In genomic region chr20:63956664-63957003, GRCh38 we compare ENCODE assay signal across 8 cellular contexts. TPM values are rescaled to one million over a fixed set of nuclear protein-coding genes. Genes with fewer than 3 reads are reported as not detected.
DNase-seq lines count a peak whose midpoint lies in the region; ATAC-seq and TF ChIP-seq lines count a peak whose summit lies in the region.

No MANE protein-coding gene starts in this region.

- H3K36me3 Mint-ChIP-seq in activated B cell treated with CpG ODN at 0.5 μM for 24 hours (ENCODE audit: low read depth) (peaks cover 5% of the 10 kb centered on the region), immature natural killer cell (no peaks in the 10 kb centered on the region)

- in situ Hi-C loops in HAP-1 (cut with MboI; ENCODE audit: low sequenced_read_pairs) = no loop called here

- no peak for TF ChIP-seq CTCF in activated B cell treated with CpG ODN at 0.5 μM for 24 hours (IDR thresholded peaks at IDR 0.05)

- peak overlapping the region; percentile 26 for H3K4me3 ChIP-seq in HAP-1

- H3K27ac Mint-ChIP-seq in activated B cell treated with CpG ODN at 0.5 μM for 24 hours (peak overlapping the region; percentile 85), immature natural killer cell (peak overlapping the region in 5 of 6 donors; percentile 28 to 76 (median 59))

- POLR2A ChIA-PET in activated B cell treated with CpG ODN at 0.5 μM for 24 hours (lab: Charles Lee) = interaction anchor here (0.7 to 2.2 kb wide), 15 partner anchors 12 to 436 kb away, joined by 3 to 17 read pairs (median 7); partner anchors contain the start of genes ARFRP1, DNAJC5, GMEB2 and PPDPF

- peak; percentile 27 for DNase-seq in CD1c-positive myeloid dendritic cell (ENCODE audit: extremely low spot score)
- no peak for DNase-seq in HAP-1 (ENCODE audit: low spot score in 2 of 2)
- DNase-seq in activated B cell treated with CpG ODN at 0.5 μM for 24 hours = no peak
- no peak for DNase-seq in immature natural killer cell
- no peak for DNase-seq in middle frontal gyrus (ENCODE audit: extremely low spot score, low spot score)
- no peak for DNase-seq in NCI-H1417 treated with DMSO at 0.1 percent for 48 hours (lab: John Stamatoyannopoulos, UW)

- peak overlapping the region; percentile 87 for H3K4me3 Mint-ChIP-seq in activated B cell treated with CpG ODN at 0.5 μM for 24 hours
- peak overlapping the region; percentile 82 to 87 (median 85) for H3K4me3 Mint-ChIP-seq in immature natural killer cell

- peak overlapping the region; percentile 61 for H3K27ac ChIP-seq in temporal lobe (ENCODE audit: low read depth, low read length)

- H3K9me3 Mint-ChIP-seq in activated B cell treated with CpG ODN at 0.5 μM for 24 hours = no peaks in the 10 kb centered on the region
- H3K9me3 Mint-ChIP-seq in immature natural killer cell = no peaks in the 10 kb centered on the region

- intact Hi-C loops in activated B cell treated with CpG ODN at 0.5 μM for 24 hours (cut with micrococcal nuclease) = loop anchor here (1.0 to 5.0 kb wide), 11 partner anchors 13 to 436 kb away; partner anchors contain the start of genes ARFRP1, DNAJC5, FNDC11 and PPDPF

- H3K4me1 Mint-ChIP-seq in activated B cell treated with CpG ODN at 0.5 μM for 24 hours (peaks cover 45% of the 10 kb centered on the region), immature natural killer cell (peaks cover 14 to 19% of the 10 kb centered on the region in 2 donors)

- H3K4me1 ChIP-seq in HAP-1 = peaks cover 19% of the 10 kb centered on the region

- H3K9me3 ChIP-seq in HAP-1 = no peaks in the 10 kb centered on the region

- ATAC-seq in activated B cell treated with CpG ODN at 0.5 μM for 24 hours (ENCODE audit: low read depth) (peak; percentile 13), HG02981 (IDR thresholded peaks at IDR 0.05; ENCODE audit: unreplicated experiment) (no peak)

- H3K36me3 ChIP-seq in HAP-1 (replicated peaks) = peaks cover 31% of the 10 kb centered on the region

- H3K27me3 Mint-ChIP-seq in activated B cell treated with CpG ODN at 0.5 μM for 24 hours (no peaks in the 10 kb centered on the region), immature natural killer cell (ENCODE audit: low read depth in 3 of 3) (peaks cover 2 to 8% (median 8%) of the 10 kb centered on the region in 3 donors)

- H3K27me3 ChIP-seq in HAP-1 (ENCODE audit: low read depth) = no peaks in the 10 kb centered on the region

- CTCF ChIA-PET in activated B cell treated with CpG ODN at 0.5 μM for 24 hours (lab: Charles Lee) = interaction anchor here (0.7 to 1.3 kb wide), 7 partner anchors 15 to 419 kb away, joined by 3 to 6 read pairs (median 3); partner anchors contain the start of genes PTK6 and RTEL1

RNA-seq across cellular contexts. Expression of gene UCKL1, which starts 0.4 kb away (rescaled TPM):
- total RNA-seq in activated B cell treated with CpG ODN at 0.5 μM for 24 hours = 43.6 and 49.7 TPM in 2 replicates
- polyA plus RNA-seq in immature natural killer cell = 10 to 100 TPM; 19.3 to 35.5 (median 30.8) TPM
- 17.5 TPM for total RNA-seq in temporal lobe

RNA-seq across cellular contexts. Expression of gene ZNF512B, which starts 13.1 kb away (rescaled TPM):
- total RNA-seq in activated B cell treated with CpG ODN at 0.5 μM for 24 hours (10.2 and 12.0 TPM in 2 replicates), temporal lobe (15.0 TPM)
- under 1 TPM in 2 of 3 donors, not detected in 1; 0.36 to 0.63 TPM for polyA plus RNA-seq in immature natural killer cell

RNA-seq across cellular contexts. Expression of gene SAMD10, which starts 22.8 kb away (rescaled TPM):
- total RNA-seq in activated B cell treated with CpG ODN at 0.5 μM for 24 hours (6.8 and 9.0 TPM in 2 replicates), temporal lobe (7.6 TPM)
- polyA plus RNA-seq in immature natural killer cell = 10 to 100 TPM in 1 of 3 donors, 1 to 10 TPM in 2; 6.5 to 13.2 (median 8.5) TPM

RNA-seq across cellular contexts. Expression of gene PRPF6, which starts 24.3 kb away (rescaled TPM):
- 75.7 and 75.8 TPM in 2 replicates for total RNA-seq in activated B cell treated with CpG ODN at 0.5 μM for 24 hours
- polyA plus RNA-seq in immature natural killer cell = 10 to 100 TPM; 52.6 to 94.4 (median 63.1) TPM
- total RNA-seq in temporal lobe = 67.9 TPM
